ENCODE assay signal across 8 cellular contexts in the genomic region with DNA sequence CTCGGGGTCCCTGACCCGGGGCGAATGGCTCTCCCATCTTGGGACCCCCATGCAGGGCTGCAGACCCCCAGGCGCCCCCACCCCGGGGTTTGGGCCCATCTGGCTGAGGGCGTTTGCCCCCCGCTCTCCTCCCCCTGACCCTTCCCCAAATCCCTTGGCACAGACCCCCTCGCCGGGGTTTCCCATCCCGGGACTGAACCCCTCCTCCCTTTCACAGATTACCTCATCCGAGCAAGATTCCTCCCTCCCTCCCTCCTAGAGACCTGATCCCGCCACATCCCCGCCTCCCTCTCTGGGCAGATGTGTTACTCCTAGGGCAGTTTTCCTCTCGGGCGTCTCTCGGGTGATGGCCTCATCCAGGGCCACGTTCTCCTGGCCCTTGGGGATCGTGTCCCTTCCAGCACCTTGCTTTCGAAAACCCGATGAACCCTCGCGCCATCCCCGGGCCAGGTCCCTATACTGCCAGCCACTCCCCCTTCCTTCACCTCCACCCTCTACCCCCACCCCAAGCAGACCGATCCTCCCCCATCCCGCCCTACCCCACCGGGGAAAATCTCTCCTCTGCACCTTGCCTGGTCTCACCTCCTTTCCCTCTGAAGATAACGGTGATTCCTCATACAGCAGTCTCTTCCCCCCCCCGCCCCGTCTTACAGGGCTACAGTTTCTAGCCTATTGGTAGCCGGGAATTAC. TPM values are rescaled to one million over a fixed set of nuclear protein-coding genes. Genes with fewer than 3 reads are reported as not detected.
DNase-seq lines count a peak whose midpoint lies in the region; ATAC-seq, FAIRE-seq and TF ChIP-seq lines count a peak whose summit lies in the region.

No MANE protein-coding gene starts in this region.

- DNase-seq in AG09309 (ENCODE audit: low read depth): no peak
- peak; percentile 40 to 68 for DNase-seq in HAP-1 (ENCODE audit: low spot score in 2 of 2)
- DNase-seq in SK-N-DZ (ENCODE audit: low spot score): peak; percentile 10
- peak; percentile 56 to 75 (median 62) for DNase-seq in adrenal gland
- DNase-seq in right cardiac atrium: peak in 2 of 3 donors; percentile 50 to 73
- DNase-seq in putamen (ENCODE audit: low spot score): peak; percentile 34
- DNase-seq in D721Med (ENCODE audit: insufficient read length, low spot score): no peak

- H3K9me3 ChIP-seq in HAP-1: no peaks in the 10 kb centered on the region
- no peaks in the 10 kb centered on the region for H3K9me3 ChIP-seq in adrenal gland (replicated peaks in 1 of 3)
- no peaks in the 10 kb centered on the region for H3K9me3 ChIP-seq in right cardiac atrium (ENCODE audit: control insufficient read depth, low read length)

- no peak for ATAC-seq in right cardiac atrium
- no peak for ATAC-seq in HG02623 (IDR thresholded peaks at IDR 0.05; ENCODE audit: unreplicated experiment)

- peak in 1 of 2 donors; percentile 4 for TF ChIP-seq POLR2A in adrenal gland (IDR thresholded peaks at IDR 0.05)

- H3K27me3 ChIP-seq in HAP-1 (ENCODE audit: low read depth): no peaks in the 10 kb centered on the region
- H3K27me3 ChIP-seq in adrenal gland: no peaks in the 10 kb centered on the region
- no peaks in the 10 kb centered on the region for H3K27me3 ChIP-seq in right cardiac atrium (ENCODE audit: control insufficient read depth, insufficient read depth)

- H3K36me3 ChIP-seq in HAP-1 (replicated peaks): peaks cover 9% of the 10 kb centered on the region
- no peaks in the 10 kb centered on the region for H3K36me3 ChIP-seq in adrenal gland (replicated peaks in 1 of 2)

- H3K27ac ChIP-seq in adrenal gland: peak overlapping the region; percentile 70 to 98 (median 83)
- H3K27ac ChIP-seq in right cardiac atrium (ENCODE audit: low read length): peak overlapping the region; percentile 73

- no peak for TF ChIP-seq CTCF in AG09309 (IDR thresholded peaks at IDR 0.05; ENCODE audit: control insufficient read depth, insufficient read depth, low read depth, low read length, missing control alignments)
- no peak for TF ChIP-seq CTCF in adrenal gland (IDR thresholded peaks at IDR 0.05)
- no peak for TF ChIP-seq CTCF in D721Med (IDR thresholded peaks at IDR 0.05; ENCODE audit: insufficient read depth, missing control alignments)

- FAIRE-seq in D721Med (lab: Jason Lieb, UNC): no peak

- intact Hi-C loops in adrenal gland (cut with DNase I): loop anchor here in 1 of 2 donors (5.0 kb wide), 1 partner anchor 35 kb away; a partner anchor contains a TSS
- intact Hi-C loops in right cardiac atrium (cut with DNase I): loop anchor here in 1 of 4 donors (5.0 kb wide), 1 partner anchor 35 kb away; a partner anchor contains a TSS

- in situ Hi-C loops in HAP-1 (cut with MboI; ENCODE audit: low sequenced_read_pairs): no loop called here

- H3K4me1 ChIP-seq in HAP-1 (peaks cover 32% of the 10 kb centered on the region), adrenal gland (replicated peaks in 1 of 2) (peaks cover 25 to 38% of the 10 kb centered on the region in 2 donors), right cardiac atrium (ENCODE audit: control insufficient read depth, insufficient read depth, low read length) (peaks cover 3% of the 10 kb centered on the region)

- peak overlapping the region; percentile 91 for H3K4me3 ChIP-seq in AG09309 (ENCODE audit: control insufficient read depth, low read depth, low read length)
- H3K4me3 ChIP-seq in HAP-1: peak overlapping the region; percentile 80
- H3K4me3 ChIP-seq in adrenal gland: peak overlapping the region; percentile 28 to 89 (median 71)
- peak overlapping the region; percentile 84 for H3K4me3 ChIP-seq in right cardiac atrium (ENCODE audit: low read length)

- 0 to 1% (median 1%) methylated on average over 20 to 30 of the region's 30 CpGs for WGBS in adrenal gland, 4 donors
- under 1% methylated on average over 30 of the region's 30 CpGs for WGBS in right cardiac atrium

RNA-seq across cellular contexts. Expression of a gene that starts 0.9 kb away (rescaled TPM):
- 11.7 and 13.3 TPM in 2 replicates for polyA plus RNA-seq in SK-N-DZ (2014; cell fraction: cytosol; rRNA removed)
- 48.3 and 62.3 TPM in 2 replicates for polyA plus RNA-seq in SK-N-DZ (2014; cell fraction: nucleus; rRNA removed)
- total RNA-seq in adrenal gland: 100 to 1,000 TPM in 1 of 8 donors, 10 to 100 TPM in 7; 36.7 to 107 (median 49.9) TPM
- 10 to 100 TPM in 2 of 3 donors, 1 to 10 TPM in 1; 9.5 to 19.9 (median 18.4) TPM for polyA plus RNA-seq in adrenal gland
- 10 to 100 TPM; 26.9 to 32.7 (median 27.7) TPM for total RNA-seq in right cardiac atrium
- 9.1 TPM for polyA plus RNA-seq in right cardiac atrium

RNA-seq across cellular contexts. Expression of a gene that starts 35.8 kb away (rescaled TPM):
- polyA plus RNA-seq in SK-N-DZ (2014; cell fraction: cytosol; rRNA removed): 34.8 and 69.6 TPM in 2 replicates
- polyA plus RNA-seq in SK-N-DZ (2014; cell fraction: nucleus; rRNA removed): 24.8 and 26.6 TPM in 2 replicates
- total RNA-seq in adrenal gland (100 to 1,000 TPM in 5 of 8 donors, 10 to 100 TPM in 3; 51.8 to 857 (median 253) TPM), right cardiac atrium (100 to 1,000 TPM; 500 to 709 (median 601) TPM)
- polyA plus RNA-seq in adrenal gland (100 to 1,000 TPM; 205 to 540 (median 367) TPM), right cardiac atrium (666 TPM)

Comparison
In these comparisons a context has a peak if more than half of its experiments do, and no peak if none do; other contexts are left out.
1. DNase-seq: peak in HAP-1 (2 of 2), SK-N-DZ (single experiment), adrenal gland (7 of 7), right cardiac atrium (2 of 3) and putamen (single experiment); none in AG09309 (single experiment) and D721Med (single experiment).
2. Peak in every context shown above with its lines, with median percentiles within 50 percentile points of each other: H3K4me3 ChIP-seq.